In the genomic region with DNA sequence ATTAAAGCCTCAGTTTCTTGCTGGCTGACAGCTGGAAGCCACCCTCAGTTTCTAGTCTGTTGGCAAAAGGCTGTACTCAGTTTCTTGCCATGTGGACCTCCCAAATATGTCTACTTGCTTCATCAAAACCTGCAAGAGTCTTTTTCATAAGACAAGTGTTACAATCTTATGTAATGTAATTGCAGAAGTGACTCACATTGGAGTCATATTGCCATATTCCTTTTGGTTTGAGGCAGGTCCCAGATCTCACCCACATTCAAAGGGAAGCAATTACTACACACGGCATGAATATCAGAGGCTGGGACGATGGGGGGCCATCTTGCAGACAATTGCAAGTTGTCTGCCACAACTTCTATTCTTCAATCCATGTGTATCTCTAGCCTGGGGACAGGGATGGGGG, we compare ENCODE assay signal across 2 cellular contexts.
TF ChIP-seq lines count a peak whose summit lies in the region.

No MANE protein-coding gene starts in this region.

TF ChIP-seq in SK-N-SH, 30 proteins besides CTCF, POLR2A, EP300 and RAD21 (continued from another document):
- TF ChIP-seq TAF1 (IDR thresholded peaks at IDR 0.05; ENCODE audit: borderline replicate concordance, low read depth, low read length): no peak
- TF ChIP-seq JUND (IDR thresholded peaks at IDR 0.05): 0 out of 2 replicates have a peak, but pooled peaks have one; percentile 20
- no peak for TF ChIP-seq SIN3A (IDR thresholded peaks at IDR 0.05; ENCODE audit: borderline replicate concordance, low read depth, low read length)
- TF ChIP-seq SMC3 (IDR thresholded peaks at IDR 0.05; ENCODE audit: low read depth, low read length): no peak
- TF ChIP-seq USF1 (IDR thresholded peaks at IDR 0.05; ENCODE audit: borderline replicate concordance, low read depth): no peak
- no peak for TF ChIP-seq TCF12 (IDR thresholded peaks at IDR 0.05)
- no peak for TF ChIP-seq NRF1 (IDR thresholded peaks at IDR 0.05; ENCODE audit: low read depth, low read length)
- TF ChIP-seq TEAD4 (IDR thresholded peaks at IDR 0.05; ENCODE audit: borderline replicate concordance, insufficient read depth): no peak
- TF ChIP-seq EZH2phosphoT487 (IDR thresholded peaks at IDR 0.05; ENCODE audit: borderline replicate concordance, low read depth): no peak
- no peak for TF ChIP-seq GABPA (IDR thresholded peaks at IDR 0.05; ENCODE audit: low read depth)
- TF ChIP-seq ZBTB33 (IDR thresholded peaks at IDR 0.05; ENCODE audit: borderline replicate concordance, low read depth): no peak

TF ChIP-seq in SK-N-SH treated with all-trans-retinoic acid at 6 μM for 48 hours, 23 proteins besides CTCF, POLR2A, EP300 and RAD21 (continued from another document):
- TF ChIP-seq, protein P1, sequence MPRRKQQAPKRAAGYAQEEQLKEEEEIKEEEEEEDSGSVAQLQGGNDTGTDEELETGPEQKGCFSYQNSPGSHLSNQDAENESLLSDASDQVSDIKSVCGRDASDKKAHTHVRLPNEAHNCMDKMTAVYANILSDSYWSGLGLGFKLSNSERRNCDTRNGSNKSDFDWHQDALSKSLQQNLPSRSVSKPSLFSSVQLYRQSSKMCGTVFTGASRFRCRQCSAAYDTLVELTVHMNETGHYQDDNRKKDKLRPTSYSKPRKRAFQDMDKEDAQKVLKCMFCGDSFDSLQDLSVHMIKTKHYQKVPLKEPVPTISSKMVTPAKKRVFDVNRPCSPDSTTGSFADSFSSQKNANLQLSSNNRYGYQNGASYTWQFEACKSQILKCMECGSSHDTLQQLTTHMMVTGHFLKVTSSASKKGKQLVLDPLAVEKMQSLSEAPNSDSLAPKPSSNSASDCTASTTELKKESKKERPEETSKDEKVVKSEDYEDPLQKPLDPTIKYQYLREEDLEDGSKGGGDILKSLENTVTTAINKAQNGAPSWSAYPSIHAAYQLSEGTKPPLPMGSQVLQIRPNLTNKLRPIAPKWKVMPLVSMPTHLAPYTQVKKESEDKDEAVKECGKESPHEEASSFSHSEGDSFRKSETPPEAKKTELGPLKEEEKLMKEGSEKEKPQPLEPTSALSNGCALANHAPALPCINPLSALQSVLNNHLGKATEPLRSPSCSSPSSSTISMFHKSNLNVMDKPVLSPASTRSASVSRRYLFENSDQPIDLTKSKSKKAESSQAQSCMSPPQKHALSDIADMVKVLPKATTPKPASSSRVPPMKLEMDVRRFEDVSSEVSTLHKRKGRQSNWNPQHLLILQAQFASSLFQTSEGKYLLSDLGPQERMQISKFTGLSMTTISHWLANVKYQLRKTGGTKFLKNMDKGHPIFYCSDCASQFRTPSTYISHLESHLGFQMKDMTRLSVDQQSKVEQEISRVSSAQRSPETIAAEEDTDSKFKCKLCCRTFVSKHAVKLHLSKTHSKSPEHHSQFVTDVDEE (CRISPR knock-in tag; IDR thresholded peaks at IDR 0.05): no peak
- TF ChIP-seq ZNF8 (CRISPR knock-in tag; IDR thresholded peaks at IDR 0.05): no peak
